ENCODE assay signal across 1 cellular context in the genomic region with DNA sequence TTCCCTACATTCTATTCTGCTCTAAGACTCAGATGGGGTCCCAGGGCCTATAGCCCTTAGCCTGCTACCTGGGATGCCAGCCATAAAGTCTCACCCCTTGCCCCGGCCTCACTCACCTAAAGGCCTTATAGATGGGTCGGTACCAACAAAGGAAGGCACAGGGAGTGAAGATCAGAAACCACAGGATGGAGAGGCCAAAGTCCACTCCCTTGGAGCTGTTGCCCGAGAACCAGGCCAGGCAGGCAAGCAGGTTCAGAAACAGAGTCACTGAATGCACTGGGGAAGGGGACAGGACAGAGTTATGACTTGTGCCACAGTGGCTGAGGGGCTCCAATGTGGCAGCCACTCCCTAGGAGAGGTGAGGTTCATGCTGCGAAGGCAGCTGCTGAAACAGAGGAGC.
TF ChIP-seq lines count a peak whose summit lies in the region.

No MANE protein-coding gene starts in this region.

TF ChIP-seq in HepG2, 621 proteins besides CTCF, POLR2A, EP300 and RAD21:
- TF ChIP-seq, protein P1, sequence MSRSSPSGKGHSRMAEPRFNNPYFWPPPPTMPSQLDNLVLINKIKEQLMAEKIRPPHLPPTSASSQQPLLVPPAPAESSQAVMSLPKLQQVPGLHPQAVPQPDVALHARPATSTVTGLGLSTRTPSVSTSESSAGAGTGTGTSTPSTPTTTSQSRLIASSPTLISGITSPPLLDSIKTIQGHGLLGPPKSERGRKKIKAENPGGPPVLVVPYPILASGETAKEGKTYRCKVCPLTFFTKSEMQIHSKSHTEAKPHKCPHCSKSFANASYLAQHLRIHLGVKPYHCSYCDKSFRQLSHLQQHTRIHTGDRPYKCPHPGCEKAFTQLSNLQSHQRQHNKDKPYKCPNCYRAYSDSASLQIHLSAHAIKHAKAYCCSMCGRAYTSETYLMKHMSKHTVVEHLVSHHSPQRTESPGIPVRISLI (CRISPR knock-in tag; IDR thresholded peaks at IDR 0.05; ENCODE audit: borderline replicate concordance), result no peak
- no peak for TF ChIP-seq CREB1 (IDR thresholded peaks at IDR 0.05)
- TF ChIP-seq CREB1 (CRISPR knock-in tag; IDR thresholded peaks at IDR 0.05), result no peak
- no peak for TF ChIP-seq PCBP2 (optimal IDR thresholded peaks at IDR 0.05; ENCODE audit: low read depth, low read length, poor library complexity, severe bottlenecking)
- no peak for TF ChIP-seq REPIN1 (CRISPR knock-in tag; IDR thresholded peaks at IDR 0.05; ENCODE audit: borderline replicate concordance, low read depth)
- TF ChIP-seq, protein P2, sequence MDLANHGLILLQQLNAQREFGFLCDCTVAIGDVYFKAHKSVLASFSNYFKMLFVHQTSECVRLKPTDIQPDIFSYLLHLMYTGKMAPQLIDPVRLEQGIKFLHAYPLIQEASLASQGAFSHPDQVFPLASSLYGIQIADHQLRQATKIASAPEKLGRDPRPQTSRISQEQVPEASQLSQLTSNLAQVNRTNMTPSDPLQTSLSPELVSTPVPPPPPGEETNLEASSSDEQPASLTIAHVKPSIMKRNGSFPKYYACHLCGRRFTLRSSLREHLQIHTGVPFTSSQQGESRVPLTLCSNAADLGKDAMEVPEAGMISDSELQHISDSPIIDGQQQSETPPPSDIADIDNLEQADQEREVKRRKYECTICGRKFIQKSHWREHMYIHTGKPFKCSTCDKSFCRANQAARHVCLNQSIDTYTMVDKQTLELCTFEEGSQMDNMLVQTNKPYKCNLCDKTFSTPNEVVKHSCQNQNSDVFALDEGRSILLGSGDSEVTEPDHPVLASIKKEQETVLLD (CRISPR knock-in tag; IDR thresholded peaks at IDR 0.05; ENCODE audit: low read depth), result no peak
TF ChIP-seq in HepG2: peak in this region for 0.
